ENCODE assay signal across 20 cellular contexts in genomic region chr16:86039606-86040005, GRCh38.
DNase-seq lines count a peak whose midpoint lies in the region; ATAC-seq and TF ChIP-seq lines count a peak whose summit lies in the region.
"Had no signal": no experiment of that assay in that cellular context is flagged by ENCODE, and none has a peak within 500 bp of the region (broad histone marks: within the 10 kb centered on the region; RNA-seq: fewer than 3 reads in every experiment).

No MANE protein-coding gene starts in this region.

- H4K8ac ChIP-seq in neuronal stem cell (ENCODE audit: low read depth, low read length) = peak overlapping the region; percentile 66

- H3K4me1 ChIP-seq in RWPE2 (ENCODE audit: insufficient read depth, poor library complexity, severe bottlenecking) (no peaks in the 10 kb centered on the region), endodermal cell (ENCODE audit: control insufficient read depth, insufficient read depth, low read length) (no peaks in the 10 kb centered on the region), neuronal stem cell (ENCODE audit: control insufficient read depth in 2 of 2, insufficient read depth in 1 of 2, low read depth in 1 of 2, low read length in 2 of 2) (peaks cover 0 to 5% of the 10 kb centered on the region in 2 donors), upper lobe of right lung (no peaks in the 10 kb centered on the region)

- H3K36me3 ChIP-seq in RWPE2 (ENCODE audit: low read depth) (no peaks in the 10 kb centered on the region), endodermal cell (ENCODE audit: control insufficient read depth, insufficient read depth, low read length) (no peaks in the 10 kb centered on the region), neuronal stem cell (replicated peaks in 1 of 2; ENCODE audit: control insufficient read depth in 2 of 2, insufficient read depth in 2 of 2, low read length in 2 of 2) (no peaks in the 10 kb centered on the region), upper lobe of right lung (no peaks in the 10 kb centered on the region)
- H3K36me3 ChIP-seq: BE2C had no signal

- H3K4me1 Mint-ChIP-seq in endodermal cell (no peaks in the 10 kb centered on the region), MCF 10A (ENCODE audit: insufficient read depth, unreplicated experiment) (no peaks in the 10 kb centered on the region)
- H3K4me1 Mint-ChIP-seq: CD14-positive monocyte had no signal

- no peak overlapping the region for H4K91ac ChIP-seq in neuronal stem cell (ENCODE audit: low read depth, low read length, poor library complexity)

- H3K14ac ChIP-seq in neuronal stem cell (ENCODE audit: low read length) = peak overlapping the region; percentile 91

- H2BK12ac ChIP-seq in neuronal stem cell (ENCODE audit: low read length) = peak overlapping the region; percentile 92

- BruUV-seq in MCF 10A (replicated peaks; lab: Mats Ljungman, UMichigan) = no TSS peak

- no peak overlapping the region for H3K23ac ChIP-seq in neuronal stem cell (ENCODE audit: low read depth, low read length, poor library complexity)

- H3K4me3 Mint-ChIP-seq in endodermal cell (no peak overlapping the region), MCF 10A (ENCODE audit: unreplicated experiment) (no peak overlapping the region)
- H3K4me3 Mint-ChIP-seq: CD14-positive monocyte; CD4-positive, alpha-beta memory T cell; GM23338; HFFc6; IgD-negative memory B cell had no signal

- intact Hi-C loops in upper lobe of right lung (cut with DNase I) (no loop called here), MCF 10A (cut with micrococcal nuclease) (no loop called here)

- ATAC-seq in RWPE2 (ENCODE audit: low read depth) (no peak), upper lobe of right lung (no peak), GM19351 (IDR thresholded peaks at IDR 0.05; ENCODE audit: unreplicated experiment) (no peak)
- ATAC-seq: GM23338, HCT116, HepG2 had no signal

- no peak overlapping the region for H3K4me3 ChIP-seq in RWPE2 (ENCODE audit: severe bottlenecking)
- H3K4me3 ChIP-seq in endodermal cell (ENCODE audit: low read length) = no peak overlapping the region
- no peak overlapping the region for H3K4me3 ChIP-seq in neuronal stem cell (ENCODE audit: low read length in 2 of 2)
- H3K4me3 ChIP-seq in upper lobe of right lung = no peak overlapping the region
- H3K4me3 ChIP-seq: GM23338 had no signal

- H3K9me3 ChIP-seq in RWPE2 (ENCODE audit: severe bottlenecking) (no peaks in the 10 kb centered on the region), endodermal cell (ENCODE audit: control insufficient read depth, low read length) (no peaks in the 10 kb centered on the region), neuronal stem cell (replicated peaks in 1 of 2; ENCODE audit: control insufficient read depth in 2 of 2, insufficient read depth in 1 of 2, low read depth in 1 of 2, low read length in 2 of 2) (no peaks in the 10 kb centered on the region), upper lobe of right lung (no peaks in the 10 kb centered on the region)
- H3K9me3 ChIP-seq: BE2C had no signal

- POLR2A ChIA-PET in MCF 10A (lab: Yijun Ruan, JAX) = no interaction called here

- no peak overlapping the region for H3K4me2 ChIP-seq in neuronal stem cell (ENCODE audit: insufficient read depth, low read length, poor library complexity, severe bottlenecking)
- H3K4me2 ChIP-seq: GM23338 had no signal

- TF ChIP-seq CTCF in RWPE2 (IDR thresholded peaks at IDR 0.05; ENCODE audit: poor library complexity, severe bottlenecking) (no peak), endodermal cell (conservative IDR thresholded peaks at IDR 0.05) (no peak), upper lobe of right lung (IDR thresholded peaks at IDR 0.05) (no peak), MCF 10A (IDR thresholded peaks at IDR 0.05; ENCODE audit: unreplicated experiment) (no peak)

- H2AFZ ChIP-seq in neuronal stem cell (ENCODE audit: low read length) = no peak overlapping the region
- H2AFZ ChIP-seq: GM23338 had no signal

- H3K9ac ChIP-seq in endodermal cell (ENCODE audit: extremely low read depth, low read length, poor library complexity, severe bottlenecking) (no peak overlapping the region), neuronal stem cell (ENCODE audit: low read depth, low read length, poor library complexity) (peak overlapping the region; percentile 47)

- H3K27me3 Mint-ChIP-seq in endodermal cell (ENCODE audit: insufficient read depth) (peaks cover 13% of the 10 kb centered on the region), MCF 10A (ENCODE audit: insufficient read depth, unreplicated experiment) (peaks cover 76% of the 10 kb centered on the region)

- H2BK5ac ChIP-seq in neuronal stem cell (ENCODE audit: low read length) = no peak overlapping the region

- H2BK15ac ChIP-seq in neuronal stem cell (ENCODE audit: low read length) = peak overlapping the region; percentile 84

- H3K27ac ChIP-seq in RWPE2 (ENCODE audit: poor library complexity, severe bottlenecking) = no peak overlapping the region
- H3K27ac ChIP-seq in endodermal cell (ENCODE audit: low read depth, low read length) = no peak overlapping the region
- H3K27ac ChIP-seq in neuronal stem cell (replicated peaks; ENCODE audit: low read length) = no peak overlapping the region
- H3K27ac ChIP-seq in upper lobe of right lung = no peak overlapping the region

- peak overlapping the region; percentile 95 for H2AK5ac ChIP-seq in neuronal stem cell (ENCODE audit: low read depth, low read length)

- H3K9me3 Mint-ChIP-seq in endodermal cell (no peaks in the 10 kb centered on the region), MCF 10A (ENCODE audit: unreplicated experiment) (no peaks in the 10 kb centered on the region)
- H3K9me3 Mint-ChIP-seq: CD4-positive, alpha-beta memory T cell; HFFc6; IgD-negative memory B cell had no signal

- H3K4ac ChIP-seq in neuronal stem cell (ENCODE audit: low read length) = no peak overlapping the region

- 91 to 92% methylated on average over 6 to 11 of the region's 12 CpGs for WGBS in endodermal cell (ENCODE audit: insufficient coverage in 1 of 2, insufficient read length in 1 of 2), 2 experiments
- no CpG with 5 or more reads among the region's 12 CpGs for WGBS in neuronal stem cell (ENCODE audit: extremely low coverage in 2 of 2, insufficient read length in 2 of 2, insufficient replicate concordance in 1 of 2), 2 donors

- H3K27me3 ChIP-seq in RWPE2 (ENCODE audit: insufficient read depth, poor library complexity, severe bottlenecking) (peaks cover 43% of the 10 kb centered on the region), endodermal cell (ENCODE audit: control insufficient read depth, insufficient read depth, low read length, poor library complexity, severe bottlenecking) (peaks cover 7% of the 10 kb centered on the region), neuronal stem cell (ENCODE audit: control insufficient read depth in 3 of 3, insufficient read depth in 3 of 3, low read depth in 1 of 3, low read length in 3 of 3) (peaks cover 0 to 9% (median 0%) of the 10 kb centered on the region in 3 experiments), upper lobe of right lung (peaks cover 11% of the 10 kb centered on the region)
- H3K27me3 ChIP-seq: BE2C had no signal

- peak; percentile 34 for DNase-seq in RWPE2 (ENCODE audit: low spot score)
- DNase-seq in endodermal cell = peak; percentile 43
- no peak for DNase-seq in neuronal stem cell (ENCODE audit: low spot score)
- peak; percentile 27 for DNase-seq in upper lobe of right lung
- no peak for DNase-seq in NOMO-1 treated with DMSO at 0.1 percent for 48 hours (lab: John Stamatoyannopoulos, UW; ENCODE audit: unreplicated experiment)
- DNase-seq in MCF 10A (ENCODE audit: unreplicated experiment) = no peak
- DNase-seq: ACHN, BE2C, DMS153, DMS79, GDM1, H7, HFFc6 had no signal

- CTCF ChIA-PET in MCF 10A (lab: Yijun Ruan, JAX) = no interaction called here

- H3K79me1 ChIP-seq in neuronal stem cell (ENCODE audit: low read depth, low read length) = no peaks in the 10 kb centered on the region

- H3K36me3 Mint-ChIP-seq in endodermal cell (ENCODE audit: low read depth) (no peaks in the 10 kb centered on the region), MCF 10A (ENCODE audit: insufficient read depth, unreplicated experiment) (no peaks in the 10 kb centered on the region)
- H3K36me3 Mint-ChIP-seq: CD14-positive monocyte; CD4-positive, alpha-beta memory T cell; IgD-negative memory B cell had no signal

- peak overlapping the region; percentile 12 for H2BK120ac ChIP-seq in neuronal stem cell (ENCODE audit: low read depth, low read length)

- H3K27ac Mint-ChIP-seq in endodermal cell = no peak overlapping the region
- no peak overlapping the region for H3K27ac Mint-ChIP-seq in MCF 10A (ENCODE audit: low read depth, unreplicated experiment)
- H3K27ac Mint-ChIP-seq: GM23338, HFFc6, IgD-negative memory B cell had no signal

- H3K18ac ChIP-seq in neuronal stem cell (ENCODE audit: low read length) = peak overlapping the region; percentile 82

Comparison
In these comparisons a context has a peak if more than half of its experiments do, and no peak if none do; other contexts are left out.
1. DNase-seq: peak in RWPE2 (single experiment), endodermal cell (single experiment) and upper lobe of right lung (single experiment); none in neuronal stem cell (single experiment), NOMO-1 treated with DMSO at 0.1 percent for 48 hours (single experiment) and MCF 10A (single experiment).